Comparison of ENCODE assay signal across 8 cellular contexts in genomic region chr3:49120096-49120437, GRCh38. TPM values are rescaled to one million over a fixed set of nuclear protein-coding genes. Genes with fewer than 3 reads are reported as not detected.
A peak's percentile ranks its signal among the peaks of the same experiment; 100 is the strongest.
DNase-seq lines count a peak whose midpoint lies in the region; ATAC-seq and TF ChIP-seq lines count a peak whose summit lies in the region.

No MANE protein-coding gene starts in this region.

- H3K27ac Mint-ChIP-seq in mesothelial cell of epicardium = peak overlapping the region; percentile 97

- peaks cover 22% of the 10 kb centered on the region for H3K36me3 Mint-ChIP-seq in mesothelial cell of epicardium

- H3K36me3 ChIP-seq in colonic mucosa = peaks cover 28% of the 10 kb centered on the region

- peak; percentile 26 for DNase-seq in GM12865 (ENCODE audit: low read depth)
- DNase-seq in LNCaP clone FGC (ENCODE audit: low read depth) = no peak
- no peak for DNase-seq in colonic mucosa
- no peak for DNase-seq in mesothelial cell of epicardium (ENCODE audit: low spot score in 2 of 2, unreplicated experiment in 2 of 2)
- DNase-seq in HT-29 (ENCODE audit: low spot score) = no peak
- DNase-seq in putamen (ENCODE audit: low spot score) = no peak
- DNase-seq in GF-D8 (lab: John Stamatoyannopoulos, UW) = no peak

- no peak for ATAC-seq in HG03469 (IDR thresholded peaks at IDR 0.05; ENCODE audit: unreplicated experiment)

- H3K4me1 Mint-ChIP-seq in mesothelial cell of epicardium = peaks cover 11% of the 10 kb centered on the region

- peak overlapping the region; percentile 99 to 100 for H3K9ac ChIP-seq in colonic mucosa (ENCODE audit: low read depth in 2 of 2, low read length in 2 of 2)

- no peaks in the 10 kb centered on the region for H3K9me3 Mint-ChIP-seq in mesothelial cell of epicardium

- no peaks in the 10 kb centered on the region for H3K27me3 Mint-ChIP-seq in mesothelial cell of epicardium (ENCODE audit: low read depth)

- no peak for TF ChIP-seq CTCF in GM12865 (IDR thresholded peaks at IDR 0.05; ENCODE audit: insufficient read depth, low read depth, low read length, missing control alignments)
- TF ChIP-seq CTCF in LNCaP clone FGC (IDR thresholded peaks at IDR 0.05; ENCODE audit: control insufficient read depth, extremely low read depth, insufficient read depth) = no peak
- TF ChIP-seq CTCF in colonic mucosa (IDR thresholded peaks at IDR 0.05) = no peak
- no peak for TF ChIP-seq CTCF in mesothelial cell of epicardium (IDR thresholded peaks at IDR 0.05; ENCODE audit: unreplicated experiment)

- peak overlapping the region; percentile 94 for H3K27ac ChIP-seq in colonic mucosa

- H3K9me3 ChIP-seq in colonic mucosa = no peaks in the 10 kb centered on the region

- H3K4me3 ChIP-seq in GM12865 (ENCODE audit: low read depth, low read length) (peak overlapping the region; percentile 98), LNCaP clone FGC (ENCODE audit: low read depth, low read length) (peak overlapping the region; percentile 91), colonic mucosa (peak overlapping the region; percentile 83)

- intact Hi-C loops in colonic mucosa (cut with DNase I) = no loop called here

- peaks cover 10% of the 10 kb centered on the region for H3K4me1 ChIP-seq in colonic mucosa

- peak overlapping the region; percentile 85 for H3K4me3 Mint-ChIP-seq in mesothelial cell of epicardium

- H3K27me3 ChIP-seq in colonic mucosa = no peaks in the 10 kb centered on the region

RNA-seq across cellular contexts. Expression of gene USP19, which starts 0.6 kb away (rescaled TPM):
- total RNA-seq in colonic mucosa = 10 to 100 TPM; 59.1 to 81.0 TPM
- 76.2 to 79.7 TPM (median 76.6 TPM) in 3 replicates for total RNA-seq in mesothelial cell of epicardium
- 39.3 and 49.3 TPM in 2 replicates for total RNA-seq in HT-29 (2014; rRNA removed; shearing (Covaris generic))

RNA-seq across cellular contexts. Expression of gene LAMB2, which starts 12.8 kb away (rescaled TPM):
- total RNA-seq in colonic mucosa (100 to 1,000 TPM in 1 of 2 donors, 10 to 100 TPM in 1; 83.5 to 112 TPM), mesothelial cell of epicardium (335 to 359 TPM (median 348 TPM) in 3 replicates)
- 49.5 and 56.8 TPM in 2 replicates for total RNA-seq in HT-29 (2014; rRNA removed; shearing (Covaris generic))

RNA-seq across cellular contexts. Expression of gene QARS1, which starts 15.5 kb away (rescaled TPM):
- total RNA-seq in colonic mucosa (100 to 1,000 TPM; 371 to 374 TPM), mesothelial cell of epicardium (364 to 373 TPM (median 373 TPM) in 3 replicates)
- total RNA-seq in HT-29 (2014; rRNA removed; shearing (Covaris generic)) = 272 and 291 TPM in 2 replicates

RNA-seq across cellular contexts. Expression of gene QRICH1, which starts 26.2 kb away (rescaled TPM):
- total RNA-seq in colonic mucosa = 10 to 100 TPM; 59.8 to 76.0 TPM
- total RNA-seq in mesothelial cell of epicardium = 130 to 133 TPM (median 132 TPM) in 3 replicates
- 51.6 and 74.4 TPM in 2 replicates for total RNA-seq in HT-29 (2014; rRNA removed; shearing (Covaris generic))

RNA-seq across cellular contexts. Expression of gene CCDC71, which starts 46.1 kb away (rescaled TPM):
- 10 to 100 TPM; 17.8 to 22.6 TPM for total RNA-seq in colonic mucosa
- 28.7 to 29.8 TPM (median 28.9 TPM) in 3 replicates for total RNA-seq in mesothelial cell of epicardium
- total RNA-seq in HT-29 (2014; rRNA removed; shearing (Covaris generic)) = 12.4 and 19.5 TPM in 2 replicates
